Comparison of ENCODE assay signal across 12 cellular contexts in genomic region chr11:128180446-128181089, GRCh38.
DNase-seq lines count a peak whose midpoint lies in the region; ATAC-seq and TF ChIP-seq lines count a peak whose summit lies in the region.
"Had no signal": no experiment of that assay in that cellular context is flagged by ENCODE, and none has a peak within 500 bp of the region (broad histone marks: within the 10 kb centered on the region; RNA-seq: fewer than 3 reads in every experiment).

No MANE protein-coding gene starts in this region.

- no peak for DNase-seq in T-helper 1 cell
- peak; percentile 93 for DNase-seq in RPMI7951 (ENCODE audit: low read depth)
- DNase-seq in fibroblast of mammary gland (ENCODE audit: low read depth): peak; percentile 92
- peak; percentile 72 for DNase-seq in smooth muscle cell of the brain vasculature (ENCODE audit: low read depth, low spot score)
- DNase-seq in inferior parietal cortex (ENCODE audit: extremely low spot score): no peak
- no peak for DNase-seq in activated T-cell treated with anti-CD3 and anti-CD28 coated beads, Interleukin-2, amount 50 U/mL, for 48 hours
- DNase-seq in stimulated activated naive B cell treated with anti-CD40 and anti-IgM and Interleukin-4, amounts not matched to agents 10 μg/mL and 1 μg/mL and 100 μg/mL, for 72 hours: no peak
- DNase-seq: activated naive CD8-positive, alpha-beta T cell treated with anti-CD3 and anti-CD28 coated beads, Interleukin-2, amount 10 ng/mL, durations not matched to agents 7 days and 5 days; GOT3; naive B cell; NCI-H524 treated with DMSO at 0.1 percent for 48 hours had no signal

- H3K4me3 Mint-ChIP-seq in T-helper 1 cell treated with Interleukin-12 subunit alpha and Interleukin-12 subunit beta and Interleukin-4 antibody, amounts not matched to agents 30 μg/mL and 1 μg/mL, for 36 hours: no peak overlapping the region
- no peak overlapping the region for H3K4me3 Mint-ChIP-seq in stimulated activated naive B cell treated with anti-CD40 and anti-IgM and Interleukin-4, amounts not matched to agents 10 μg/mL and 1 μg/mL and 100 μg/mL, for 72 hours
- H3K4me3 Mint-ChIP-seq: activated naive CD8-positive, alpha-beta T cell treated with anti-CD3 and anti-CD28 coated beads, Interleukin-2, amount 10 ng/mL, durations not matched to agents 7 days and 5 days; naive B cell had no signal

- no peaks in the 10 kb centered on the region for H3K27me3 Mint-ChIP-seq in T-helper 1 cell treated with Interleukin-12 subunit alpha and Interleukin-12 subunit beta and Interleukin-4 antibody, amounts not matched to agents 30 μg/mL and 1 μg/mL, for 36 hours (ENCODE audit: low read depth)
- H3K27me3 Mint-ChIP-seq in stimulated activated naive B cell treated with anti-CD40 and anti-IgM and Interleukin-4, amounts not matched to agents 10 μg/mL and 1 μg/mL and 100 μg/mL, for 72 hours: peaks cover 4 to 12% of the 10 kb centered on the region in 2 donors
- H3K27me3 Mint-ChIP-seq: activated naive CD8-positive, alpha-beta T cell treated with anti-CD3 and anti-CD28 coated beads, Interleukin-2, amount 10 ng/mL, durations not matched to agents 7 days and 5 days had no signal

- TF ChIP-seq CTCF in fibroblast of mammary gland (conservative IDR thresholded peaks at IDR 0.05; ENCODE audit: control insufficient read depth, insufficient read depth, low read depth, low read length): no peak

- no peak overlapping the region for H3K4me3 ChIP-seq in fibroblast of mammary gland (ENCODE audit: control insufficient read depth, low read depth, low read length)

- H3K27ac Mint-ChIP-seq in T-helper 1 cell treated with Interleukin-12 subunit alpha and Interleukin-12 subunit beta and Interleukin-4 antibody, amounts not matched to agents 30 μg/mL and 1 μg/mL, for 36 hours: peak overlapping the region; percentile 14
- H3K27ac Mint-ChIP-seq in stimulated activated naive B cell treated with anti-CD40 and anti-IgM and Interleukin-4, amounts not matched to agents 10 μg/mL and 1 μg/mL and 100 μg/mL, for 72 hours: no peak overlapping the region
- H3K27ac Mint-ChIP-seq: activated naive CD8-positive, alpha-beta T cell treated with anti-CD3 and anti-CD28 coated beads, Interleukin-2, amount 10 ng/mL, durations not matched to agents 7 days and 5 days had no signal

- H3K9me3 Mint-ChIP-seq in T-helper 1 cell treated with Interleukin-12 subunit alpha and Interleukin-12 subunit beta and Interleukin-4 antibody, amounts not matched to agents 30 μg/mL and 1 μg/mL, for 36 hours: peaks cover 23% of the 10 kb centered on the region
- H3K9me3 Mint-ChIP-seq in stimulated activated naive B cell treated with anti-CD40 and anti-IgM and Interleukin-4, amounts not matched to agents 10 μg/mL and 1 μg/mL and 100 μg/mL, for 72 hours: peaks cover 5 to 9% of the 10 kb centered on the region in 2 donors

- ATAC-seq in stimulated activated naive B cell treated with anti-CD40 and anti-IgM and Interleukin-4, amounts not matched to agents 10 μg/mL and 1 μg/mL and 100 μg/mL, for 72 hours (replicated peaks): no peak

- H3K4me1 Mint-ChIP-seq in T-helper 1 cell treated with Interleukin-12 subunit alpha and Interleukin-12 subunit beta and Interleukin-4 antibody, amounts not matched to agents 30 μg/mL and 1 μg/mL, for 36 hours (ENCODE audit: low read depth): peaks cover 15% of the 10 kb centered on the region
- no peaks in the 10 kb centered on the region for H3K4me1 Mint-ChIP-seq in stimulated activated naive B cell treated with anti-CD40 and anti-IgM and Interleukin-4, amounts not matched to agents 10 μg/mL and 1 μg/mL and 100 μg/mL, for 72 hours
- H3K4me1 Mint-ChIP-seq: activated naive CD8-positive, alpha-beta T cell treated with anti-CD3 and anti-CD28 coated beads, Interleukin-2, amount 10 ng/mL, durations not matched to agents 7 days and 5 days; naive B cell had no signal

- peaks cover 3% of the 10 kb centered on the region for H3K36me3 Mint-ChIP-seq in T-helper 1 cell treated with Interleukin-12 subunit alpha and Interleukin-12 subunit beta and Interleukin-4 antibody, amounts not matched to agents 30 μg/mL and 1 μg/mL, for 36 hours (ENCODE audit: low read depth)
- peaks cover 3 to 4% of the 10 kb centered on the region in 2 donors for H3K36me3 Mint-ChIP-seq in stimulated activated naive B cell treated with anti-CD40 and anti-IgM and Interleukin-4, amounts not matched to agents 10 μg/mL and 1 μg/mL and 100 μg/mL, for 72 hours
- H3K36me3 Mint-ChIP-seq: activated naive CD8-positive, alpha-beta T cell treated with anti-CD3 and anti-CD28 coated beads, Interleukin-2, amount 10 ng/mL, durations not matched to agents 7 days and 5 days had no signal

Comparison
In these comparisons a context has a peak if more than half of its experiments do, and no peak if none do; other contexts are left out.
1. DNase-seq: peak in RPMI7951 (single experiment), fibroblast of mammary gland (single experiment) and smooth muscle cell of the brain vasculature (single experiment); none in T-helper 1 cell (0 of 5), inferior parietal cortex (single experiment), activated T-cell treated with anti-CD3 and anti-CD28 coated beads, Interleukin-2, amount 50 U/mL, for 48 hours (0 of 2) and stimulated activated naive B cell treated with anti-CD40 and anti-IgM and Interleukin-4, amounts not matched to agents 10 μg/mL and 1 μg/mL and 100 μg/mL, for 72 hours (single experiment).